Comparison of ENCODE assay signal across 1 cellular context in the genomic region with DNA sequence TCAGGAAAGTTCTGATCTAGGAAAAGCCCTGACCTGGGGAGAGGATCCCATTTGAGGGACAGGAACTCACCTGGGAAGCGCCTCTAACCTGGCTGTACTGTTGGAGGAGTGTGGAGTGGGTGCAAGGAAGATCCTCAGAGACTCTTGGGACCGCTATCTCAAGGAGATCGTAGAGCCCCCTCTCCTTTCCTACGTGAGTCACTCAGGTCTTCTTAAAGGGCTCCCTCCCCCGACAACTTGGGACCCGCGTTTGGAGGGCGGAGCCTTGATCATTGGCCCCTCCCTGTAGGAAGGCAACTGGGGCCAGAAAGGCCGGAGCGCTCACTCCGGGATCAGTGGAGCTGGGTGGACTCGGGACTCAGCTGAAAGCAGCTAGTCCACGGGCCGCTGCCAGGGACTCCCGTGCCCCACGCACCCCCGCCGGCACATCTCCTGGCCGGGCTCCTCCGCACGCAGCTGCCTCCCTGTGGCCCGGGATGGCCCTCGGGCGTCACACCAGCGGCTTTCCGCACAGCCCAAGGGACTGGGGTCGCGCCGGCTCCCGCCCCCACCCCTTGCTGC.
A peak's percentile ranks its signal among the peaks of the same experiment; 100 is the strongest.
TF ChIP-seq lines count a peak whose summit lies in the region.

No MANE protein-coding gene starts in this region.

TF ChIP-seq in HepG2, 621 proteins besides CTCF, POLR2A, EP300 and RAD21 (continues in another document):
- TF ChIP-seq PAXIP1 (CRISPR knock-in tag; conservative IDR thresholded peaks at IDR 0.05): no peak
- no peak for TF ChIP-seq HNRNPK (IDR thresholded peaks at IDR 0.05; ENCODE audit: low read depth, low read length, poor library complexity, severe bottlenecking)
- peak; percentile 55 for TF ChIP-seq ZNF563 (CRISPR knock-in tag; IDR thresholded peaks at IDR 0.05)
- no peak for TF ChIP-seq ZMYM3 (CRISPR knock-in tag; IDR thresholded peaks at IDR 0.05)
- TF ChIP-seq TGIF2 (CRISPR knock-in tag; IDR thresholded peaks at IDR 0.05): 0 out of 2 replicates have a peak, but pooled peaks have one; percentile 9
- peak; percentile 26; the same call in 1 of the 2 replicates for TF ChIP-seq ZNF768 (CRISPR knock-in tag; IDR thresholded peaks at IDR 0.05)
- peak; percentile 49; the same call in 1 of the 2 replicates for TF ChIP-seq ZIK1 (CRISPR knock-in tag; IDR thresholded peaks at IDR 0.05; ENCODE audit: borderline replicate concordance, low read depth)
- TF ChIP-seq GTF3A (CRISPR knock-in tag; conservative IDR thresholded peaks at IDR 0.05): 0 out of 2 replicates have a peak, but pooled peaks have one; percentile 8
- TF ChIP-seq, protein P1, sequence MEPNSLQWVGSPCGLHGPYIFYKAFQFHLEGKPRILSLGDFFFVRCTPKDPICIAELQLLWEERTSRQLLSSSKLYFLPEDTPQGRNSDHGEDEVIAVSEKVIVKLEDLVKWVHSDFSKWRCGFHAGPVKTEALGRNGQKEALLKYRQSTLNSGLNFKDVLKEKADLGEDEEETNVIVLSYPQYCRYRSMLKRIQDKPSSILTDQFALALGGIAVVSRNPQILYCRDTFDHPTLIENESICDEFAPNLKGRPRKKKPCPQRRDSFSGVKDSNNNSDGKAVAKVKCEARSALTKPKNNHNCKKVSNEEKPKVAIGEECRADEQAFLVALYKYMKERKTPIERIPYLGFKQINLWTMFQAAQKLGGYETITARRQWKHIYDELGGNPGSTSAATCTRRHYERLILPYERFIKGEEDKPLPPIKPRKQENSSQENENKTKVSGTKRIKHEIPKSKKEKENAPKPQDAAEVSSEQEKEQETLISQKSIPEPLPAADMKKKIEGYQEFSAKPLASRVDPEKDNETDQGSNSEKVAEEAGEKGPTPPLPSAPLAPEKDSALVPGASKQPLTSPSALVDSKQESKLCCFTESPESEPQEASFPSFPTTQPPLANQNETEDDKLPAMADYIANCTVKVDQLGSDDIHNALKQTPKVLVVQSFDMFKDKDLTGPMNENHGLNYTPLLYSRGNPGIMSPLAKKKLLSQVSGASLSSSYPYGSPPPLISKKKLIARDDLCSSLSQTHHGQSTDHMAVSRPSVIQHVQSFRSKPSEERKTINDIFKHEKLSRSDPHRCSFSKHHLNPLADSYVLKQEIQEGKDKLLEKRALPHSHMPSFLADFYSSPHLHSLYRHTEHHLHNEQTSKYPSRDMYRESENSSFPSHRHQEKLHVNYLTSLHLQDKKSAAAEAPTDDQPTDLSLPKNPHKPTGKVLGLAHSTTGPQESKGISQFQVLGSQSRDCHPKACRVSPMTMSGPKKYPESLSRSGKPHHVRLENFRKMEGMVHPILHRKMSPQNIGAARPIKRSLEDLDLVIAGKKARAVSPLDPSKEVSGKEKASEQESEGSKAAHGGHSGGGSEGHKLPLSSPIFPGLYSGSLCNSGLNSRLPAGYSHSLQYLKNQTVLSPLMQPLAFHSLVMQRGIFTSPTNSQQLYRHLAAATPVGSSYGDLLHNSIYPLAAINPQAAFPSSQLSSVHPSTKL (CRISPR knock-in tag; IDR thresholded peaks at IDR 0.05): 0 out of 2 replicates have a peak, but pooled peaks have one; percentile 7
- 0 out of 2 replicates have a peak, but pooled peaks have one; percentile 48 for TF ChIP-seq HOXD1 (CRISPR knock-in tag; IDR thresholded peaks at IDR 0.05)
- TF ChIP-seq ZNF83 (CRISPR knock-in tag; IDR thresholded peaks at IDR 0.05; ENCODE audit: borderline replicate concordance): peak; percentile 23; the same call in 1 of the 2 replicates
- 0 out of 2 replicates have a peak, but pooled peaks have one; percentile 11 for TF ChIP-seq WIZ (CRISPR knock-in tag; IDR thresholded peaks at IDR 0.05)
- TF ChIP-seq NFATC3 (CRISPR knock-in tag; IDR thresholded peaks at IDR 0.05): 0 out of 2 replicates have a peak, but pooled peaks have one; percentile 27
- TF ChIP-seq ZNF101 (CRISPR knock-in tag; IDR thresholded peaks at IDR 0.05; ENCODE audit: borderline replicate concordance, low read depth): no peak
- TF ChIP-seq, protein P2, sequence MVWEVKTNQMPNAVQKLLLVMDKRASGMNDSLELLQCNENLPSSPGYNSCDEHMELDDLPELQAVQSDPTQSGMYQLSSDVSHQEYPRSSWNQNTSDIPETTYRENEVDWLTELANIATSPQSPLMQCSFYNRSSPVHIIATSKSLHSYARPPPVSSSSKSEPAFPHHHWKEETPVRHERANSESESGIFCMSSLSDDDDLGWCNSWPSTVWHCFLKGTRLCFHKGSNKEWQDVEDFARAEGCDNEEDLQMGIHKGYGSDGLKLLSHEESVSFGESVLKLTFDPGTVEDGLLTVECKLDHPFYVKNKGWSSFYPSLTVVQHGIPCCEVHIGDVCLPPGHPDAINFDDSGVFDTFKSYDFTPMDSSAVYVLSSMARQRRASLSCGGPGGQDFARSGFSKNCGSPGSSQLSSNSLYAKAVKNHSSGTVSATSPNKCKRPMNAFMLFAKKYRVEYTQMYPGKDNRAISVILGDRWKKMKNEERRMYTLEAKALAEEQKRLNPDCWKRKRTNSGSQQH (CRISPR knock-in tag; IDR thresholded peaks at IDR 0.05; ENCODE audit: low read depth): 0 out of 2 replicates have a peak, but pooled peaks have one; percentile 6
- peak; percentile 15; the same call in 1 of the 2 replicates for TF ChIP-seq ZNF205 (CRISPR knock-in tag; IDR thresholded peaks at IDR 0.05)
- no peak for TF ChIP-seq ZBTB42 (CRISPR knock-in tag; IDR thresholded peaks at IDR 0.05)
- peak; percentile 0; the same call in 1 of the 2 replicates for TF ChIP-seq THAP11 (CRISPR knock-in tag; IDR thresholded peaks at IDR 0.05)
- TF ChIP-seq, protein P3, sequence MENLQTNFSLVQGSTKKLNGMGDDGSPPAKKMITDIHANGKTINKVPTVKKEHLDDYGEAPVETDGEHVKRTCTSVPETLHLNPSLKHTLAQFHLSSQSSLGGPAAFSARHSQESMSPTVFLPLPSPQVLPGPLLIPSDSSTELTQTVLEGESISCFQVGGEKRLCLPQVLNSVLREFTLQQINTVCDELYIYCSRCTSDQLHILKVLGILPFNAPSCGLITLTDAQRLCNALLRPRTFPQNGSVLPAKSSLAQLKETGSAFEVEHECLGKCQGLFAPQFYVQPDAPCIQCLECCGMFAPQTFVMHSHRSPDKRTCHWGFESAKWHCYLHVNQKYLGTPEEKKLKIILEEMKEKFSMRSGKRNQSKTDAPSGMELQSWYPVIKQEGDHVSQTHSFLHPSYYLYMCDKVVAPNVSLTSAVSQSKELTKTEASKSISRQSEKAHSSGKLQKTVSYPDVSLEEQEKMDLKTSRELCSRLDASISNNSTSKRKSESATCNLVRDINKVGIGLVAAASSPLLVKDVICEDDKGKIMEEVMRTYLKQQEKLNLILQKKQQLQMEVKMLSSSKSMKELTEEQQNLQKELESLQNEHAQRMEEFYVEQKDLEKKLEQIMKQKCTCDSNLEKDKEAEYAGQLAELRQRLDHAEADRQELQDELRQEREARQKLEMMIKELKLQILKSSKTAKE (CRISPR knock-in tag; IDR thresholded peaks at IDR 0.05; ENCODE audit: borderline replicate concordance): 0 out of 2 replicates have a peak, but pooled peaks have one; percentile 16
- TF ChIP-seq ELF3 (CRISPR knock-in tag; IDR thresholded peaks at IDR 0.05): 0 out of 2 replicates have a peak, but pooled peaks have one; percentile 4
- TF ChIP-seq SRSF4 (IDR thresholded peaks at IDR 0.05; ENCODE audit: low read depth, low read length, poor library complexity, severe bottlenecking): peak; percentile 27
- 0 out of 2 replicates have a peak, but pooled peaks have one; percentile 35 for TF ChIP-seq ZNF20 (CRISPR knock-in tag; IDR thresholded peaks at IDR 0.05)
- no peak for TF ChIP-seq U2AF2 (IDR thresholded peaks at IDR 0.05; ENCODE audit: low read depth, low read length)
- TF ChIP-seq MTA1 (CRISPR knock-in tag; IDR thresholded peaks at IDR 0.05; ENCODE audit: borderline replicate concordance): 0 out of 2 replicates have a peak, but pooled peaks have one; percentile 4
- peak; percentile 34 for TF ChIP-seq RBM39 (IDR thresholded peaks at IDR 0.05; ENCODE audit: low read depth, low read length, poor library complexity, severe bottlenecking)
- TF ChIP-seq ZNF44 (CRISPR knock-in tag; IDR thresholded peaks at IDR 0.05): peak; percentile 27; the same call in 1 of the 2 replicates
- TF ChIP-seq NFE2L1 (CRISPR knock-in tag; IDR thresholded peaks at IDR 0.05; ENCODE audit: borderline replicate concordance): peak; percentile 67; the same call in 1 of the 2 replicates
- TF ChIP-seq ZNF75D (CRISPR knock-in tag; IDR thresholded peaks at IDR 0.05; ENCODE audit: borderline replicate concordance): peak; percentile 83; the same call in 1 of the 2 replicates
- TF ChIP-seq EEA1 (CRISPR knock-in tag; IDR thresholded peaks at IDR 0.05; ENCODE audit: borderline replicate concordance): peak; percentile 76; the same call in 1 of the 2 replicates
- 0 out of 2 replicates have a peak, but pooled peaks have one; percentile 4 for TF ChIP-seq MXD3 (CRISPR knock-in tag; IDR thresholded peaks at IDR 0.05)
- TF ChIP-seq PATZ1 (CRISPR knock-in tag; IDR thresholded peaks at IDR 0.05): peak; percentile 72; the same call in 1 of the 2 replicates
- no peak for TF ChIP-seq ZNF670 (CRISPR knock-in tag; IDR thresholded peaks at IDR 0.05; ENCODE audit: borderline replicate concordance)
- peak; percentile 11; the same call in 1 of the 2 replicates for TF ChIP-seq ZNF441 (CRISPR knock-in tag; IDR thresholded peaks at IDR 0.05; ENCODE audit: borderline replicate concordance)
- TF ChIP-seq ETV6 (CRISPR knock-in tag; conservative IDR thresholded peaks at IDR 0.05): no peak
- TF ChIP-seq, protein P4, sequence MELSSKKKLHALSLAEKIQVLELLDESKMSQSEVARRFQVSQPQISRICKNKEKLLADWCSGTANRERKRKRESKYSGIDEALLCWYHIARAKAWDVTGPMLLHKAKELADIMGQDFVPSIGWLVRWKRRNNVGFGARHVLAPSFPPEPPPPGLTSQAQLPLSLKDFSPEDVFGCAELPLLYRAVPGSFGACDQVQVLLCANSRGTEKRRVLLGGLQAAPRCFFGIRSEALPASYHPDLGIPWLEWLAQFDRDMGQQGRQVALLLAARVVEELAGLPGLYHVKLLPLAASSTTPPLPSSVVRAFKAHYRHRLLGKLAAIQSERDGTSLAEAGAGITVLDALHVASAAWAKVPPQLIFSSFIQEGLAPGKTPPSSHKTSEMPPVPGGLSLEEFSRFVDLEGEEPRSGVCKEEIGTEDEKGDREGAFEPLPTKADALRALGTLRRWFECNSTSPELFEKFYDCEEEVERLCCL (CRISPR knock-in tag; IDR thresholded peaks at IDR 0.05; ENCODE audit: borderline replicate concordance): peak; percentile 20; the same call in 1 of the 2 replicates
- TF ChIP-seq ZNF652 (CRISPR knock-in tag; IDR thresholded peaks at IDR 0.05; ENCODE audit: borderline replicate concordance, low read depth): peak; percentile 36; the same call in 1 of the 2 replicates
- TF ChIP-seq, protein P5, sequence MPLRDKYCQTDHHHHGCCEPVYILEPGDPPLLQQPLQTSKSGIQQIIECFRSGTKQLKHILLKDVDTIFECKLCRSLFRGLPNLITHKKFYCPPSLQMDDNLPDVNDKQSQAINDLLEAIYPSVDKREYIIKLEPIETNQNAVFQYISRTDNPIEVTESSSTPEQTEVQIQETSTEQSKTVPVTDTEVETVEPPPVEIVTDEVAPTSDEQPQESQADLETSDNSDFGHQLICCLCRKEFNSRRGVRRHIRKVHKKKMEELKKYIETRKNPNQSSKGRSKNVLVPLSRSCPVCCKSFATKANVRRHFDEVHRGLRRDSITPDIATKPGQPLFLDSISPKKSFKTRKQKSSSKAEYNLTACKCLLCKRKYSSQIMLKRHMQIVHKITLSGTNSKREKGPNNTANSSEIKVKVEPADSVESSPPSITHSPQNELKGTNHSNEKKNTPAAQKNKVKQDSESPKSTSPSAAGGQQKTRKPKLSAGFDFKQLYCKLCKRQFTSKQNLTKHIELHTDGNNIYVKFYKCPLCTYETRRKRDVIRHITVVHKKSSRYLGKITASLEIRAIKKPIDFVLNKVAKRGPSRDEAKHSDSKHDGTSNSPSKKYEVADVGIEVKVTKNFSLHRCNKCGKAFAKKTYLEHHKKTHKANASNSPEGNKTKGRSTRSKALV (CRISPR knock-in tag; IDR thresholded peaks at IDR 0.05): no peak
- no peak for TF ChIP-seq ZFP82 (CRISPR knock-in tag; IDR thresholded peaks at IDR 0.05; ENCODE audit: borderline replicate concordance)
- TF ChIP-seq CREBL2 (CRISPR knock-in tag; IDR thresholded peaks at IDR 0.05; ENCODE audit: borderline replicate concordance): peak; percentile 64; the same call in 1 of the 2 replicates
